Comparison of ENCODE assay signal across 8 cellular contexts in the genomic region with DNA sequence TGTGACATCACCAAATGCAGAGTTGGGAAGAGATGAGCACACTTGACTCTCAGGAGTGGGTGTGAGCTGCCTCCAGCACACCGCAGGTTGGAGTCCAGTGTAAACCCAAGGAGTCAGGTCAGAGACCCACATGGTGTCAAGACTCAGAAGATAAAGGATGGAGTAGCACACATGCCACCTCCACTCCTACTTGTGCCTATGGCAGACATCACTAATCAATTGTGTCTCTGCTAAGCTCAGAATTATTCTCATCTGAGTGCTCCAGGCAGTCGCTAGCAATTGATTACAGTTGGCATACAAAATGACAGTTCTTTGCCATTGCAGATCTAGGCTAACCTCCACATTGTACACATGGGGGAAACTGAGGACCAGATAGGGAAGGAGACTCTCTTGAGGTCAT.
"Had no signal": no experiment of that assay in that cellular context is flagged by ENCODE, and none has a peak within 500 bp of the region (broad histone marks: within the 10 kb centered on the region; RNA-seq: fewer than 3 reads in every experiment).

No MANE protein-coding gene starts in this region.

- DNase-seq: IMR-90, Karpas-422, KBM-7, KG1 had no signal

- FAIRE-seq: HepG2, HTR-8/SVneo had no signal

- ATAC-seq: HepG2 had no signal

- H3K4me2 ChIP-seq: KMS-11 had no signal

- H3K9ac ChIP-seq: KMS-11 had no signal

- H3K27ac ChIP-seq: HL-60, KMS-11 had no signal
